8 cellular contexts compared by ENCODE assay signal in the genomic region with DNA sequence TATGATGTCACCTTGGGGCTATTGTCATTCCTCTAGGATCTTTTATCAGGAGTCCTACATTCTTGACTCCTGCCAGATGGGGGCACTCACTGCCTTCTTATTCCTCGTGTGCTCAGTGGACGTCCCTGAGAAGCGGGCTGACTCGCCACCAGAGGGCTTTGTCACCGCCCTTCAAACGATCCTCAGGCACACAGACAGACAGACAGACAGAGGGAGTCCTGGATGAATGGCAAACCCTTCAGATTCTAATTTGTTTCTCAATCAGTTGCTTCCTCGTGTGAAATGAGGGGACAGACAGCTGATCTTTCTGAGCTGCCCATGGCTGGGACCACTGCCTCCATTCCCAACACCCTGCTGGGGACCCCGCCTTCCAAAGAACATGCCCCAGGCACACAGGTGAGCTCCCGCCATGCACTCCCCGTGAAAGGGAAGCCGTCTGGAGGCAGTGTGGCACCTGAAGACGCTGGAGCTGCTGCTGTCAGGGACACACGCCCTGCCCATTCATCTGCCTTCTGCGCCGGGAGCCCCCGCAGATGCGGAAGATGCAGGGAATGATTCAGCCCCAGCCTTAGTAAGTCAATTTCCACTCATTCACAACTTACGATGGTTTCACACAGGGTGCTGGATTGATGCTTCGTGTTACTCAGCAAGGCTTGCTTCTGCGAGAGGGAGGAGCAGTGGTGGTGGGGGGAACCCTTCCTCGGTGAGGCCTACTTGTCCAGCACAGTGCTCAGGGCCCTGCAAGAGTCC. TPM values are rescaled to one million over a fixed set of nuclear protein-coding genes. Genes with fewer than 3 reads are reported as not detected.
DNase-seq lines count a peak whose midpoint lies in the region; ATAC-seq and TF ChIP-seq lines count a peak whose summit lies in the region.

No MANE protein-coding gene starts in this region.

- TF ChIP-seq CTCF in IMR-90 (conservative IDR thresholded peaks at IDR 0.05; ENCODE audit: low read depth, low read length) (peak; percentile 98), OCI-LY1 (IDR thresholded peaks at IDR 0.05; ENCODE audit: low read length) (peak; percentile 76)

- H3K36me3 ChIP-seq in IMR-90 (ENCODE audit: control insufficient read depth, insufficient read depth, low read length): no peaks in the 10 kb centered on the region
- no peaks in the 10 kb centered on the region for H3K36me3 ChIP-seq in OCI-LY1 (ENCODE audit: insufficient read depth, low read length)
- no peaks in the 10 kb centered on the region for H3K36me3 ChIP-seq in naive thymus-derived CD4-positive, alpha-beta T cell (ENCODE audit: control insufficient read depth in 2 of 3, insufficient read depth in 3 of 3, low read length in 3 of 3)
- H3K36me3 ChIP-seq in subcutaneous abdominal adipose tissue (ENCODE audit: control insufficient read depth in 5 of 5, insufficient read depth in 5 of 5, low read length in 5 of 5): no peaks in the 10 kb centered on the region

- H2AK9ac ChIP-seq in IMR-90 (replicated peaks; ENCODE audit: low read depth, low read length, poor library complexity): peak overlapping the region; percentile 53

- in situ Hi-C loops in IMR-90 (cut with MboI; ENCODE audit: low sequenced_read_pairs): loop anchor here (5.0 to 10.0 kb wide), 2 partner anchors 218 to 466 kb away; no protein-coding TSS in a partner anchor

- H3K9me3 Mint-ChIP-seq in activated T-cell treated with anti-CD3 and anti-CD28 coated beads, Interleukin-2, amount 50 U/mL, for 24 hours: no peaks in the 10 kb centered on the region
- H3K9me3 Mint-ChIP-seq in naive thymus-derived CD4-positive, alpha-beta T cell: peaks cover 0 to 2% (median 0%) of the 10 kb centered on the region in 11 donors

- H3K4me1 Mint-ChIP-seq in activated T-cell treated with anti-CD3 and anti-CD28 coated beads, Interleukin-2, amount 50 U/mL, for 24 hours (ENCODE audit: low read depth): no peaks in the 10 kb centered on the region
- H3K4me1 Mint-ChIP-seq in naive thymus-derived CD4-positive, alpha-beta T cell: no peaks in the 10 kb centered on the region

- H3F3A ChIP-seq in OCI-LY1 (ENCODE audit: insufficient read depth, low read length): no peaks in the 10 kb centered on the region

- no peaks in the 10 kb centered on the region for H3K4me1 ChIP-seq in IMR-90 (ENCODE audit: control insufficient read depth, insufficient read depth, low read length)
- no peaks in the 10 kb centered on the region for H3K4me1 ChIP-seq in OCI-LY1 (ENCODE audit: insufficient read depth, low read length, severe bottlenecking)
- H3K4me1 ChIP-seq in naive thymus-derived CD4-positive, alpha-beta T cell (ENCODE audit: control insufficient read depth in 2 of 2, insufficient read depth in 2 of 2, low read length in 2 of 2): no peaks in the 10 kb centered on the region
- H3K4me1 ChIP-seq in subcutaneous abdominal adipose tissue (ENCODE audit: control insufficient read depth in 5 of 5, insufficient read depth in 5 of 5, low read length in 5 of 5): peaks cover 0 to 8% (median 2%) of the 10 kb centered on the region in 5 donors

- no peak overlapping the region for H3K4ac ChIP-seq in IMR-90 (ENCODE audit: low read depth, low read length)

- H2BK20ac ChIP-seq in IMR-90 (ENCODE audit: low read depth, low read length): no peak overlapping the region

- no peaks in the 10 kb centered on the region for H3K9me2 ChIP-seq in OCI-LY1 (ENCODE audit: low read depth, low read length)

- H3K27me3 Mint-ChIP-seq in activated T-cell treated with anti-CD3 and anti-CD28 coated beads, Interleukin-2, amount 50 U/mL, for 24 hours: peaks cover 6% of the 10 kb centered on the region
- H3K27me3 Mint-ChIP-seq in naive thymus-derived CD4-positive, alpha-beta T cell: peaks cover 0 to 9% (median 0%) of the 10 kb centered on the region in 5 donors

- H2BK15ac ChIP-seq in IMR-90 (ENCODE audit: low read depth, low read length): no peak overlapping the region

- no peak overlapping the region for H2BK120ac ChIP-seq in IMR-90 (ENCODE audit: low read depth, low read length)

- no peak overlapping the region for H4K8ac ChIP-seq in IMR-90 (ENCODE audit: low read depth in 2 of 2, low read length in 2 of 2)

- peak; percentile 59 for ATAC-seq in GM18909 (IDR thresholded peaks at IDR 0.05; ENCODE audit: poor library complexity, unreplicated experiment)
- ATAC-seq in IMR-90 (ENCODE audit: low read depth): peak; percentile 100
- peak; percentile 90 for ATAC-seq in naive thymus-derived CD4-positive, alpha-beta T cell

- H3K9me1 ChIP-seq in IMR-90 (ENCODE audit: insufficient read depth, low read length): no peaks in the 10 kb centered on the region

- no TSS peak for BruUV-seq in IMR-90 (replicated peaks; lab: Mats Ljungman, UMichigan)

- peak; percentile 95 for DNase-seq in AG20443 (ENCODE audit: low spot score)
- peak; percentile 88 for DNase-seq in IMR-90
- DNase-seq in activated T-cell treated with anti-CD3 and anti-CD28 coated beads, Interleukin-2, amount 50 U/mL, for 24 hours: peak; percentile 64
- DNase-seq in fibroblast of gingiva (ENCODE audit: low read depth): peak; percentile 82
- peak in 8 of 9 donors; percentile 27 to 63 (median 44) for DNase-seq in naive thymus-derived CD4-positive, alpha-beta T cell

- H3K23ac ChIP-seq in IMR-90 (ENCODE audit: low read depth, low read length): no peak overlapping the region

- H4K20me1 ChIP-seq in IMR-90 (ENCODE audit: insufficient read depth, low read length): no peaks in the 10 kb centered on the region
- no peaks in the 10 kb centered on the region for H4K20me1 ChIP-seq in OCI-LY1 (ENCODE audit: insufficient read depth, low read length)

- H3K4me2 ChIP-seq in IMR-90 (ENCODE audit: low read depth, low read length): no peak overlapping the region
- H3K4me2 ChIP-seq in OCI-LY1 (ENCODE audit: low read length): no peak overlapping the region

- H3K27me3 ChIP-seq in IMR-90 (ENCODE audit: control insufficient read depth, insufficient read depth, low read length): peaks cover 9% of the 10 kb centered on the region
- H3K27me3 ChIP-seq in OCI-LY1 (ENCODE audit: insufficient read depth, low read length): no peaks in the 10 kb centered on the region
- no peaks in the 10 kb centered on the region for H3K27me3 ChIP-seq in naive thymus-derived CD4-positive, alpha-beta T cell (ENCODE audit: control insufficient read depth in 2 of 2, insufficient read depth in 2 of 2, low read length in 2 of 2)
- H3K27me3 ChIP-seq in subcutaneous abdominal adipose tissue (ENCODE audit: control insufficient read depth in 5 of 5, insufficient read depth in 4 of 5, low read length in 5 of 5): no peaks in the 10 kb centered on the region

- H3K27ac ChIP-seq in IMR-90 (ENCODE audit: insufficient read depth, low read length): no peak overlapping the region
- H3K27ac ChIP-seq in OCI-LY1 (ENCODE audit: low read depth, low read length, poor library complexity, severe bottlenecking): no peak overlapping the region
- no peak overlapping the region for H3K27ac ChIP-seq in naive thymus-derived CD4-positive, alpha-beta T cell (ENCODE audit: low read depth, low read length)
- H3K27ac ChIP-seq in subcutaneous abdominal adipose tissue (ENCODE audit: low read depth, low read length): peak overlapping the region; percentile 14

- peak; percentile 96 for TF ChIP-seq RAD21 in IMR-90 (IDR thresholded peaks at IDR 0.05; ENCODE audit: low read length)

- H2AFZ ChIP-seq in IMR-90 (replicated peaks; ENCODE audit: low read length, poor library complexity): peak overlapping the region; percentile 77
- no peak overlapping the region for H2AFZ ChIP-seq in OCI-LY1 (ENCODE audit: low read length)

- H3K79me2 ChIP-seq in OCI-LY1 (ENCODE audit: insufficient read depth, low read length): no peaks in the 10 kb centered on the region

- CTCF ChIA-PET in IMR-90 (lab: Yijun Ruan, JAX): interaction anchor here (0.6 to 3.4 kb wide), 5 partner anchors 19 to 223 kb away, joined by 3 to 24 read pairs (median 3); no protein-coding TSS in a partner anchor
- CTCF ChIA-PET in naive thymus-derived CD4-positive, alpha-beta T cell (lab: Charles Lee): interaction anchor here (0.9 to 2.0 kb wide), 3 partner anchors 209 to 219 kb away, joined by 3 to 12 read pairs (median 4); no protein-coding TSS in a partner anchor

- H4K5ac ChIP-seq in IMR-90 (ENCODE audit: low read depth, low read length): no peak overlapping the region

- H3K79me1 ChIP-seq in IMR-90 (ENCODE audit: low read depth in 1 of 2, low read length in 2 of 2): no peaks in the 10 kb centered on the region

- H2BK5ac ChIP-seq in IMR-90 (ENCODE audit: low read depth, low read length, poor library complexity, severe bottlenecking): no peak overlapping the region

- H3K4me3 Mint-ChIP-seq in activated T-cell treated with anti-CD3 and anti-CD28 coated beads, Interleukin-2, amount 50 U/mL, for 24 hours: no peak overlapping the region
- H3K4me3 Mint-ChIP-seq in naive thymus-derived CD4-positive, alpha-beta T cell: no peak overlapping the region

- no peak overlapping the region for H3K18ac ChIP-seq in IMR-90 (ENCODE audit: low read depth, low read length)

- no peak overlapping the region for H3K9ac ChIP-seq in IMR-90 (ENCODE audit: low read depth, low read length)
- H3K9ac ChIP-seq in OCI-LY1 (ENCODE audit: low read length): no peak overlapping the region
- no peak overlapping the region for H3K9ac ChIP-seq in subcutaneous abdominal adipose tissue (ENCODE audit: low read length in 5 of 5)

- dilution Hi-C loops in IMR-90 (cut with HindIII; ENCODE audit: low sequenced_read_pairs, unreplicated experiment): no loop called here

- 6% methylated on average over 3 of the region's 21 CpGs; no CpG with 5 or more reads in 1 of the 2 experiments for WGBS in IMR-90 (ENCODE audit: extremely low coverage in 2 of 2, insufficient read length in 1 of 2), 2 experiments

- H3K9me3 ChIP-seq in IMR-90 (ENCODE audit: control insufficient read depth, insufficient read depth, low read length) (no peaks in the 10 kb centered on the region; the same call in 1 of the 2 replicates), OCI-LY1 (ENCODE audit: low read length) (no peaks in the 10 kb centered on the region), subcutaneous abdominal adipose tissue (ENCODE audit: control insufficient read depth in 5 of 5, low read length in 5 of 5) (peaks cover 0 to 4% (median 3%) of the 10 kb centered on the region in 5 donors)
- no peaks in the 10 kb centered on the region for H3K9me3 ChIP-seq in naive thymus-derived CD4-positive, alpha-beta T cell (ENCODE audit: control insufficient read depth in 2 of 3, low read length in 3 of 3)

- no peak overlapping the region for H3K56ac ChIP-seq in IMR-90 (ENCODE audit: extremely low read depth, insufficient read depth, low read length)

- H4K91ac ChIP-seq in IMR-90 (ENCODE audit: insufficient read depth, low read depth, low read length): no peak overlapping the region

- H3K14ac ChIP-seq in IMR-90 (replicated peaks; ENCODE audit: low read depth, low read length): no peak overlapping the region

- intact Hi-C loops in IMR-90 (cut with micrococcal nuclease): loop anchor here (1.0 to 10.0 kb wide), 3 partner anchors 162 to 466 kb away; a partner anchor contains a TSS
- intact Hi-C loops in naive thymus-derived CD4-positive, alpha-beta T cell (cut with micrococcal nuclease): loop anchor here (1.0 kb wide), 3 partner anchors 205 to 453 kb away; no protein-coding TSS in a partner anchor

- H3K36me3 Mint-ChIP-seq in activated T-cell treated with anti-CD3 and anti-CD28 coated beads, Interleukin-2, amount 50 U/mL, for 24 hours (ENCODE audit: low read depth): no peaks in the 10 kb centered on the region
- H3K36me3 Mint-ChIP-seq in naive thymus-derived CD4-positive, alpha-beta T cell: no peaks in the 10 kb centered on the region

- no peak overlapping the region for H3K4me3 ChIP-seq in IMR-90 (ENCODE audit: insufficient read depth, low read depth, low read length)
- no peak overlapping the region for H3K4me3 ChIP-seq in OCI-LY1 (ENCODE audit: low read depth, low read length, poor library complexity, severe bottlenecking)
- no peak overlapping the region for H3K4me3 ChIP-seq in naive thymus-derived CD4-positive, alpha-beta T cell (ENCODE audit: low read length)
- peak overlapping the region in 1 of 5 donors; percentile 17 for H3K4me3 ChIP-seq in subcutaneous abdominal adipose tissue (ENCODE audit: low read depth in 1 of 5, low read length in 5 of 5)

- peak; percentile 57 for TF ChIP-seq POLR2A in IMR-90 (IDR thresholded peaks at IDR 0.05; ENCODE audit: low read depth, low read length)

- POLR2A ChIA-PET in IMR-90 (lab: Charles Lee; ENCODE audit: unreplicated experiment): no interaction called here
- POLR2A ChIA-PET in naive thymus-derived CD4-positive, alpha-beta T cell (lab: Charles Lee): no interaction called here

- H3K27ac Mint-ChIP-seq in activated T-cell treated with anti-CD3 and anti-CD28 coated beads, Interleukin-2, amount 50 U/mL, for 24 hours: no peak overlapping the region
- no peak overlapping the region for H3K27ac Mint-ChIP-seq in naive thymus-derived CD4-positive, alpha-beta T cell

- H2AK5ac ChIP-seq in IMR-90 (ENCODE audit: low read depth, low read length): 0 out of 2 replicates have a peak overlapping the region, but pooled peaks have one; percentile 35

RNA-seq across cellular contexts. Expression of a gene that starts 24.9 kb away (rescaled TPM):
- total RNA-seq in IMR-90 (2012; rRNA removed): 7.8 and 8.2 TPM in 2 replicates
- 14.4 and 15.0 TPM in 2 replicates for polyA plus RNA-seq in IMR-90 (2012; rRNA removed)
- 6.6 and 11.4 TPM in 2 replicates for polyA plus RNA-seq in IMR-90 (2012; cell fraction: cytosol; rRNA removed)
- polyA plus RNA-seq in IMR-90 (2012; cell fraction: nucleus; rRNA removed; ENCODE audit: low replicate concordance): 16.7 and 24.7 TPM in 2 replicates
- total RNA-seq in naive thymus-derived CD4-positive, alpha-beta T cell: 1 to 10 TPM in 1 of 5 experiments, under 1 TPM in 4; 0.15 to 1.1 (median 0.34) TPM
- polyA plus RNA-seq in naive thymus-derived CD4-positive, alpha-beta T cell: under 1 TPM in 1 of 2 donors, not detected in 1; 0.21 TPM

Comparison
In these comparisons a context has a peak if more than half of its experiments do, and no peak if none do; other contexts are left out.
1. DNase-seq: peak in every context shown above with its lines; median percentile 95 in AG20443; 88 in IMR-90; 82 in fibroblast of gingiva; 64 in activated T-cell treated with anti-CD3 and anti-CD28 coated beads, Interleukin-2, amount 50 U/mL, for 24 hours; 44 in naive thymus-derived CD4-positive, alpha-beta T cell.